ENCODE assay signal across 18 cellular contexts in the genomic region with DNA sequence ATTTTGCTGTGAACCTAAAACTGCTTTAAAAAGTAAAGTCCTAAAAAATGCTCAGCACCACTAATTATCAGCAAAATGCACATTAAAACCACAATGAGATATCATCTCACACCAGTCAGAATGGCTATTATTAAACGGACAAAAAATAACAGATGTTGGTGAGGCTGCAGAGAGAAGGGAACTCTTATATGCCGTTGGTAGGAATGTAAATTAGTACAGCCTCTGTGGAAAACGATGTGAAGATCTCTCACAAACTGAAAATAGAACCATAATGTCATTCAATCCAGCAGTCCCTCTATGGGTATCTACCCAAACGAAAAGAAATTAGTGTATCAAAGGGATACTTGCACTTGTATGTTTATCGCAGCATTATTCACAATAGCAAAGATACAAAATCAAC.
"Had no signal": no experiment of that assay in that cellular context is flagged by ENCODE, and none has a peak within 500 bp of the region (broad histone marks: within the 10 kb centered on the region; RNA-seq: fewer than 3 reads in every experiment).

No MANE protein-coding gene starts in this region.

- H3K9me3 ChIP-seq: adrenal gland, left ventricle myocardium inferior, mucosa of descending colon, tibial nerve had no signal

- H3K4me3 Mint-ChIP-seq: activated CD4-positive, alpha-beta memory T cell treated with anti-CD3 and anti-CD28 coated beads for 36 hours; memory B cell had no signal

- H3K27ac ChIP-seq: adrenal gland, cardiac muscle cell, tibial nerve, VCaP had no signal

- H3K27ac Mint-ChIP-seq: activated CD4-positive, alpha-beta memory T cell treated with anti-CD3 and anti-CD28 coated beads for 36 hours; memory B cell; natural killer cell treated with Interleukin-12 subunit alpha and Interleukin-12 subunit beta and Interleukin-15 and Interleukin-18, amount 100 ng/mL, for 72 hours had no signal

- H3K36me3 Mint-ChIP-seq: activated CD4-positive, alpha-beta memory T cell treated with anti-CD3 and anti-CD28 coated beads for 36 hours; memory B cell; natural killer cell treated with Interleukin-12 subunit alpha and Interleukin-12 subunit beta and Interleukin-15 and Interleukin-18, amount 100 ng/mL, for 72 hours had no signal

- H3K36me3 ChIP-seq: adrenal gland, cardiac muscle cell, left ventricle myocardium inferior, tibial nerve had no signal

- DNase-seq: activated CD4-positive, alpha-beta memory T cell treated with anti-CD3 and anti-CD28 coated beads for 36 hours; activated CD4-positive, alpha-beta T cell treated with anti-CD3 and anti-CD28 coated beads for 1 hour; activated T-cell treated with anti-CD3 and anti-CD28 coated beads, Interleukin-2, amount 50 U/mL, for 4 hours; adrenal gland; effector CD4-positive, alpha-beta T cell; foreskin fibroblast; left ventricle myocardium inferior; mucosa of descending colon; nucleus accumbens; posterior cingulate gyrus; stimulated activated CD4-positive, alpha-beta T cell treated with anti-CD3 and anti-CD28 coated beads, Interleukin-4, amount 100 ng/mL, for 1 hour; stimulated activated naive CD4-positive, alpha-beta T cell; SW 1271 had no signal

- H3K27me3 ChIP-seq: adrenal gland, cardiac muscle cell, tibial nerve had no signal

- H3K9me3 Mint-ChIP-seq: activated CD4-positive, alpha-beta memory T cell treated with anti-CD3 and anti-CD28 coated beads for 36 hours; activated T-cell treated with anti-CD3 and anti-CD28 coated beads, Interleukin-2, amount 50 U/mL, for 4 hours; memory B cell; natural killer cell treated with Interleukin-12 subunit alpha and Interleukin-12 subunit beta and Interleukin-15 and Interleukin-18, amount 100 ng/mL, for 72 hours had no signal

- H3K27me3 Mint-ChIP-seq: activated CD4-positive, alpha-beta memory T cell treated with anti-CD3 and anti-CD28 coated beads for 36 hours; natural killer cell treated with Interleukin-12 subunit alpha and Interleukin-12 subunit beta and Interleukin-15 and Interleukin-18, amount 100 ng/mL, for 72 hours had no signal

- H3K4me3 ChIP-seq: adrenal gland, cardiac muscle cell, left ventricle myocardium inferior, mucosa of descending colon, tibial nerve had no signal

- H3K4me1 ChIP-seq: adrenal gland, left ventricle myocardium inferior, tibial nerve had no signal
